1 cellular context compared by ENCODE assay signal in genomic region chr12:57129311-57130288, GRCh38.
A peak's percentile ranks its signal among the peaks of the same experiment; 100 is the strongest.
TF ChIP-seq lines count a peak whose summit lies in the region.

No MANE protein-coding gene starts in this region.

TF ChIP-seq in HEK293, 187 proteins besides CTCF, POLR2A, EP300 and RAD21 (continued from another document):
- TF ChIP-seq ZNF449 (tag by site-specific recombination; IDR thresholded peaks at IDR 0.05) (peak; percentile 55; the same call in 1 of the 2 replicates), ZNF777 (tag by site-specific recombination; IDR thresholded peaks at IDR 0.05; ENCODE audit: borderline replicate concordance) (no peak), ZBTB26 (tag by site-specific recombination; optimal IDR thresholded peaks at IDR 0.05) (no peak), EGR2 (tag by site-specific recombination; IDR thresholded peaks at IDR 0.05; ENCODE audit: low read depth) (peak; percentile 32; the same call in 1 of the 2 replicates), ZBTB21 (tag by site-specific recombination; IDR thresholded peaks at IDR 0.05) (no peak), TRIM28 (IDR thresholded peaks at IDR 0.05; ENCODE audit: borderline replicate concordance, low read length) (no peak), PATZ1 (tag by site-specific recombination; IDR thresholded peaks at IDR 0.05) (0 out of 2 replicates have a peak, but pooled peaks have one; percentile 31), OVOL3 (tag by site-specific recombination; IDR thresholded peaks at IDR 0.05) (no peak), ZNF146 (tag by site-specific recombination; IDR thresholded peaks at IDR 0.05) (no peak), ZNF366 (tag by site-specific recombination; conservative IDR thresholded peaks at IDR 0.05) (peak; percentile 50; the same call in 1 of the 2 replicates), KLF17 (tag by site-specific recombination; IDR thresholded peaks at IDR 0.05) (no peak), ZNF518A (tag by site-specific recombination; conservative IDR thresholded peaks at IDR 0.05; ENCODE audit: low read depth) (no peak), REPIN1 (tag by site-specific recombination; IDR thresholded peaks at IDR 0.05; ENCODE audit: low read depth) (no peak), ZNF830 (tag by site-specific recombination; IDR thresholded peaks at IDR 0.05; ENCODE audit: low read depth) (no peak), ZNF426 (tag by site-specific recombination; IDR thresholded peaks at IDR 0.05) (no peak), IKZF3 (tag by site-specific recombination; IDR thresholded peaks at IDR 0.05) (0 out of 2 replicates have a peak, but pooled peaks have one; percentile 6), ZNF529 (tag by site-specific recombination; IDR thresholded peaks at IDR 0.05; ENCODE audit: insufficient replicate concordance) (no peak), ZFHX2 (tag by site-specific recombination; conservative IDR thresholded peaks at IDR 0.05) (peak; percentile 47; the same call in 1 of the 2 replicates), ZNF704 (tag by site-specific recombination; IDR thresholded peaks at IDR 0.05) (no peak), ATF2 (tag by site-specific recombination; IDR thresholded peaks at IDR 0.05; ENCODE audit: low read depth) (no peak)
